26 cellular contexts compared by ENCODE assay signal in genomic region chr1:147751346-147751745, GRCh38. TPM values are rescaled to one million over a fixed set of nuclear protein-coding genes. Genes with fewer than 3 reads are reported as not detected.
"Had no signal": no experiment of that assay in that cellular context is flagged by ENCODE, and none has a peak within 500 bp of the region (broad histone marks: within the 10 kb centered on the region; RNA-seq: fewer than 3 reads in every experiment).

No MANE protein-coding gene starts in this region.

- H3K4me3 Mint-ChIP-seq: naive B cell; naive thymus-derived CD8-positive, alpha-beta T cell; natural killer cell treated with Interleukin-12 subunit alpha and Interleukin-12 subunit beta and Interleukin-15 and Interleukin-18, amount 100 ng/mL, for 72 hours; nephron progenitor cell; stimulated activated effector memory CD8-positive, alpha-beta T cell treated with anti-CD3 and anti-CD28 coated beads, Interleukin-12 subunit alpha, Interleukin-12 subunit beta, amount 100 ng/mL, for 72 hours; stimulated activated naive B cell treated with anti-CD40 and anti-IgM and Interleukin-4, amounts not matched to agents 10 μg/mL and 1 μg/mL and 100 μg/mL, for 72 hours; stimulated activated naive CD8-positive, alpha-beta T cell treated with anti-CD3 and anti-CD28 coated beads, Interleukin-15, Interleukin-2, amounts not matched to agents 100 ng/mL and 50 ng/mL, for 24 hours; type B pancreatic cell had no signal

- H3K9me3 Mint-ChIP-seq: naive thymus-derived CD8-positive, alpha-beta T cell; natural killer cell treated with Interleukin-12 subunit alpha and Interleukin-12 subunit beta and Interleukin-15 and Interleukin-18, amount 100 ng/mL, for 72 hours; nephron progenitor cell; stimulated activated effector memory CD8-positive, alpha-beta T cell treated with anti-CD3 and anti-CD28 coated beads, Interleukin-12 subunit alpha, Interleukin-12 subunit beta, amount 100 ng/mL, for 72 hours; stimulated activated naive B cell treated with anti-CD40 and anti-IgM and Interleukin-4, amounts not matched to agents 10 μg/mL and 1 μg/mL and 100 μg/mL, for 72 hours; stimulated activated naive CD8-positive, alpha-beta T cell treated with anti-CD3 and anti-CD28 coated beads, Interleukin-15, Interleukin-2, amounts not matched to agents 100 ng/mL and 50 ng/mL, for 24 hours; type B pancreatic cell had no signal

- H3K27ac Mint-ChIP-seq: natural killer cell treated with Interleukin-12 subunit alpha and Interleukin-12 subunit beta and Interleukin-15 and Interleukin-18, amount 100 ng/mL, for 72 hours; nephron progenitor cell; progenitor cell of endocrine pancreas; stimulated activated effector memory CD8-positive, alpha-beta T cell treated with anti-CD3 and anti-CD28 coated beads, Interleukin-12 subunit alpha, Interleukin-12 subunit beta, amount 100 ng/mL, for 72 hours; stimulated activated naive B cell treated with anti-CD40 and anti-IgM and Interleukin-4, amounts not matched to agents 10 μg/mL and 1 μg/mL and 100 μg/mL, for 72 hours; stimulated activated naive CD8-positive, alpha-beta T cell treated with anti-CD3 and anti-CD28 coated beads, Interleukin-15, Interleukin-2, amounts not matched to agents 100 ng/mL and 50 ng/mL, for 24 hours; type B pancreatic cell had no signal

- DNase-seq: naive B cell; naive thymus-derived CD8-positive, alpha-beta T cell; nephron progenitor cell; nucleus accumbens; ovary; posterior cingulate gyrus; psoas muscle; right cardiac atrium; right lobe of liver; sigmoid colon; small intestine; stimulated activated CD4-positive, alpha-beta T cell treated with anti-CD3 and anti-CD28 coated beads, Interleukin-15, amount 100 ng/mL, for 24 hours; stimulated activated CD4-positive, alpha-beta T cell treated with anti-CD3 and anti-CD28 coated beads, Interleukin-2, amount 100 ng/mL, for 24 hours; stimulated activated CD4-positive, alpha-beta T cell treated with anti-CD3 and anti-CD28 coated beads, Interleukin-2, amount 100 ng/mL, for 48 hours; stimulated activated CD4-positive, alpha-beta T cell treated with anti-CD3 and anti-CD28 coated beads, Interleukin-4, amount 100 ng/mL, for 24 hours; stimulated activated naive B cell treated with anti-CD40 and anti-IgM and Interleukin-4, amounts not matched to agents 10 μg/mL and 1 μg/mL and 100 μg/mL, for 72 hours; stimulated activated naive CD4-positive, alpha-beta T cell treated with Interleukin-2 at 50 U/mL for 16 hours; stomach; thyroid gland; upper lobe of right lung; uterus had no signal

- H3K4me1 Mint-ChIP-seq: stimulated activated effector memory CD8-positive, alpha-beta T cell treated with anti-CD3 and anti-CD28 coated beads, Interleukin-12 subunit alpha, Interleukin-12 subunit beta, amount 100 ng/mL, for 72 hours; stimulated activated naive B cell treated with anti-CD40 and anti-IgM and Interleukin-4, amounts not matched to agents 10 μg/mL and 1 μg/mL and 100 μg/mL, for 72 hours had no signal

- ATAC-seq: naive thymus-derived CD8-positive, alpha-beta T cell; psoas muscle; right cardiac atrium; right lobe of liver; stimulated activated effector memory CD8-positive, alpha-beta T cell treated with anti-CD3 and anti-CD28 coated beads, Interleukin-12 subunit alpha, Interleukin-12 subunit beta, amount 100 ng/mL, for 72 hours; stimulated activated naive B cell treated with anti-CD40 and anti-IgM and Interleukin-4, amounts not matched to agents 10 μg/mL and 1 μg/mL and 100 μg/mL, for 72 hours; upper lobe of right lung had no signal

- H3K36me3 Mint-ChIP-seq: naive B cell; naive thymus-derived CD8-positive, alpha-beta T cell; natural killer cell treated with Interleukin-12 subunit alpha and Interleukin-12 subunit beta and Interleukin-15 and Interleukin-18, amount 100 ng/mL, for 72 hours; stimulated activated effector memory CD8-positive, alpha-beta T cell treated with anti-CD3 and anti-CD28 coated beads, Interleukin-12 subunit alpha, Interleukin-12 subunit beta, amount 100 ng/mL, for 72 hours; stimulated activated naive B cell treated with anti-CD40 and anti-IgM and Interleukin-4, amounts not matched to agents 10 μg/mL and 1 μg/mL and 100 μg/mL, for 72 hours; type B pancreatic cell had no signal

RNA-seq across cellular contexts. Expression of gene GJA5, which starts 9.1 kb away (rescaled TPM):
- total RNA-seq: naive thymus-derived CD8-positive, alpha-beta T cell; natural killer cell treated with Interleukin-12 subunit alpha and Interleukin-12 subunit beta and Interleukin-15 and Interleukin-18, amount 100 ng/mL, for 72 hours; progenitor cell of endocrine pancreas had no signal
